ENCODE assay signal across 8 cellular contexts in the genomic region with DNA sequence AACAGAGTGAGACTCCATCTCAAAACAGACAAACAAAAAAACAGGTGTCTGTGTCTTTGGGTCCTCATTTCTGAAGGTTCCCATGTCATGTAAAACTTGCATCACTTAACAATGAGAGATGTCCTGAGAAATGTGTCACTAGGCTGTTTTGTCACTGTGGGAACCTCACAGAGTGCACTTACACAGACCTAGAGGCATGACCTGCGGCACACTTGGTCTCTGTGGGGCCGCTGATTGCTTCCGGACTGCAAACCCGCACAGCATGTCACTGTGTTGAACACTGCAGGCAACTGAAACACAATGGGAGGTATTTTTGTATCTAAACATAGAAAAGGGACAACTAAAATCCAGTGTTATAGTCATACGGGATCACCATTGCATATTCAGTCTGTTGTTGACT. TPM values are rescaled to one million over a fixed set of nuclear protein-coding genes. Genes with fewer than 3 reads are reported as not detected.
DNase-seq lines count a peak whose midpoint lies in the region; ATAC-seq and TF ChIP-seq lines count a peak whose summit lies in the region.

No MANE protein-coding gene starts in this region.

- H3K79me2 ChIP-seq in osteoblast (ENCODE audit: insufficient read depth, low read length), result no peaks in the 10 kb centered on the region

- H3K4me1 Mint-ChIP-seq in activated CD4-positive, alpha-beta T cell treated with anti-CD3 and anti-CD28 coated beads for 36 hours, result peaks cover 36% of the 10 kb centered on the region
- peaks cover 31% of the 10 kb centered on the region for H3K4me1 Mint-ChIP-seq in T-helper 1 cell treated with Interleukin-12 subunit alpha and Interleukin-12 subunit beta and Interleukin-4 antibody, amounts not matched to agents 30 μg/mL and 1 μg/mL, for 36 hours (ENCODE audit: low read depth)
- peaks cover 8% of the 10 kb centered on the region for H3K4me1 Mint-ChIP-seq in mesothelial cell of epicardium

- no peaks in the 10 kb centered on the region for H4K20me1 ChIP-seq in osteoblast (ENCODE audit: insufficient read depth, low read length)

- TF ChIP-seq CTCF in osteoblast (IDR thresholded peaks at IDR 0.05; ENCODE audit: extremely low read depth, low read depth, low read length) (no peak), mesothelial cell of epicardium (IDR thresholded peaks at IDR 0.05; ENCODE audit: unreplicated experiment) (no peak)

- no peak overlapping the region for H2AFZ ChIP-seq in osteoblast (ENCODE audit: low read length)

- no peaks in the 10 kb centered on the region for H3K36me3 ChIP-seq in osteoblast (ENCODE audit: insufficient read depth, low read length)

- H3K4me3 Mint-ChIP-seq in activated CD4-positive, alpha-beta T cell treated with anti-CD3 and anti-CD28 coated beads for 36 hours, result no peak overlapping the region
- H3K4me3 Mint-ChIP-seq in T-helper 1 cell treated with Interleukin-12 subunit alpha and Interleukin-12 subunit beta and Interleukin-4 antibody, amounts not matched to agents 30 μg/mL and 1 μg/mL, for 36 hours, result peak overlapping the region; percentile 74
- H3K4me3 Mint-ChIP-seq in mesothelial cell of epicardium, result no peak overlapping the region

- ATAC-seq in activated CD4-positive, alpha-beta T cell treated with anti-CD3 and anti-CD28 coated beads for 36 hours, result peak; percentile 15
- ATAC-seq in HG02588 (IDR thresholded peaks at IDR 0.05; ENCODE audit: unreplicated experiment) (peak; percentile 38), esophagus mucosa (no peak)

- peaks cover 12% of the 10 kb centered on the region for H3K4me1 ChIP-seq in osteoblast (ENCODE audit: insufficient read depth, low read length)

- intact Hi-C loops in activated CD4-positive, alpha-beta T cell treated with anti-CD3 and anti-CD28 coated beads for 36 hours (cut with DNase I, micrococcal nuclease), result no loop called here

- no peaks in the 10 kb centered on the region for H3K36me3 Mint-ChIP-seq in activated CD4-positive, alpha-beta T cell treated with anti-CD3 and anti-CD28 coated beads for 36 hours (ENCODE audit: low read depth)
- H3K36me3 Mint-ChIP-seq in T-helper 1 cell treated with Interleukin-12 subunit alpha and Interleukin-12 subunit beta and Interleukin-4 antibody, amounts not matched to agents 30 μg/mL and 1 μg/mL, for 36 hours (ENCODE audit: low read depth), result no peaks in the 10 kb centered on the region
- no peaks in the 10 kb centered on the region for H3K36me3 Mint-ChIP-seq in mesothelial cell of epicardium

- no peaks in the 10 kb centered on the region for H3K9me3 ChIP-seq in osteoblast (ENCODE audit: low read depth, low read length)

- H3K27ac ChIP-seq in osteoblast (ENCODE audit: low read depth, low read length), result no peak overlapping the region

- no peak overlapping the region for H3K4me3 ChIP-seq in osteoblast (ENCODE audit: insufficient read depth, low read length)

- no peak for DNase-seq in activated CD4-positive, alpha-beta T cell treated with anti-CD3 and anti-CD28 coated beads for 36 hours
- no peak for DNase-seq in activated CD4-positive, alpha-beta T cell treated with anti-CD3 and anti-CD28 coated beads for 48 hours
- DNase-seq in osteoblast (ENCODE audit: insufficient read length, low spot score, missing footprints) (peak; percentile 29), NCI-H187 (lab: John Stamatoyannopoulos, UW) (no peak), mesothelial cell of epicardium (ENCODE audit: low spot score in 2 of 2, unreplicated experiment in 2 of 2) (no peak)

- CTCF ChIA-PET in activated CD4-positive, alpha-beta T cell treated with anti-CD3 and anti-CD28 coated beads for 36 hours (lab: Charles Lee), result no interaction called here

- peak overlapping the region; percentile 87 for H3K4me2 ChIP-seq in osteoblast (ENCODE audit: insufficient read depth, low read length)

- peaks cover 18% of the 10 kb centered on the region for H3K27me3 ChIP-seq in osteoblast (ENCODE audit: insufficient read depth, low read length)

- no peaks in the 10 kb centered on the region for H3K9me3 Mint-ChIP-seq in activated CD4-positive, alpha-beta T cell treated with anti-CD3 and anti-CD28 coated beads for 36 hours (ENCODE audit: low read depth)
- no peaks in the 10 kb centered on the region for H3K9me3 Mint-ChIP-seq in T-helper 1 cell treated with Interleukin-12 subunit alpha and Interleukin-12 subunit beta and Interleukin-4 antibody, amounts not matched to agents 30 μg/mL and 1 μg/mL, for 36 hours
- H3K9me3 Mint-ChIP-seq in mesothelial cell of epicardium, result no peaks in the 10 kb centered on the region

- H3K27me3 Mint-ChIP-seq in activated CD4-positive, alpha-beta T cell treated with anti-CD3 and anti-CD28 coated beads for 36 hours, result peaks cover 11% of the 10 kb centered on the region
- peaks cover 13% of the 10 kb centered on the region for H3K27me3 Mint-ChIP-seq in T-helper 1 cell treated with Interleukin-12 subunit alpha and Interleukin-12 subunit beta and Interleukin-4 antibody, amounts not matched to agents 30 μg/mL and 1 μg/mL, for 36 hours (ENCODE audit: low read depth)
- peaks cover 11% of the 10 kb centered on the region for H3K27me3 Mint-ChIP-seq in mesothelial cell of epicardium (ENCODE audit: low read depth)

- no peak overlapping the region for H3K27ac Mint-ChIP-seq in activated CD4-positive, alpha-beta T cell treated with anti-CD3 and anti-CD28 coated beads for 36 hours
- H3K27ac Mint-ChIP-seq in T-helper 1 cell treated with Interleukin-12 subunit alpha and Interleukin-12 subunit beta and Interleukin-4 antibody, amounts not matched to agents 30 μg/mL and 1 μg/mL, for 36 hours, result no peak overlapping the region
- no peak overlapping the region for H3K27ac Mint-ChIP-seq in mesothelial cell of epicardium

- POLR2A ChIA-PET in activated CD4-positive, alpha-beta T cell treated with anti-CD3 and anti-CD28 coated beads for 36 hours (lab: Charles Lee), result interaction anchor here (0.7 kb wide), 1 partner anchor 453 kb away, joined by 3 read pairs; no protein-coding TSS in a partner anchor

RNA-seq across cellular contexts. Expression of a gene that starts 42.3 kb away (rescaled TPM):
- total RNA-seq in activated CD4-positive, alpha-beta T cell treated with anti-CD3 and anti-CD28 coated beads for 36 hours, result 1 to 10 TPM; 8.3 to 9.9 TPM
- total RNA-seq in osteoblast (43.3 and 43.8 TPM in 2 replicates), esophagus mucosa (12.9 TPM), mesothelial cell of epicardium (23.6 to 23.9 TPM (median 23.8 TPM) in 3 replicates)
